ENCODE assay signal across 19 cellular contexts in genomic region chr18:78085241-78086185, GRCh38.
"Had no signal": no experiment of that assay in that cellular context is flagged by ENCODE, and none has a peak within 500 bp of the region (broad histone marks: within the 10 kb centered on the region; RNA-seq: fewer than 3 reads in every experiment).

No MANE protein-coding gene starts in this region.

- H3K4me1 ChIP-seq: gastrocnemius medialis, lower lobe of right lung, psoas muscle, sigmoid colon, stomach, thyroid gland had no signal

- H3K36me3 Mint-ChIP-seq: natural killer cell had no signal

- H3K9me3 ChIP-seq: gastrocnemius medialis, lower lobe of right lung, psoas muscle, sigmoid colon, thyroid gland had no signal

- H3K4me3 Mint-ChIP-seq: natural killer cell; neural crest cell; stimulated activated effector memory CD8-positive, alpha-beta T cell treated with anti-CD3 and anti-CD28 coated beads, Interleukin-12 subunit alpha, Interleukin-12 subunit beta, amount 100 ng/mL, for 72 hours had no signal

- H3K27ac Mint-ChIP-seq: natural killer cell; stimulated activated effector memory CD8-positive, alpha-beta T cell treated with anti-CD3 and anti-CD28 coated beads, Interleukin-12 subunit alpha, Interleukin-12 subunit beta, amount 100 ng/mL, for 72 hours had no signal

- DNase-seq: dermis blood vessel endothelial cell; effector memory CD4-positive, alpha-beta T cell; foreskin fibroblast; gastrocnemius medialis; left ventricle myocardium superior; lower lobe of right lung; natural killer cell; psoas muscle; right cardiac atrium; sigmoid colon; stimulated activated CD4-positive, alpha-beta T cell treated with anti-CD3 and anti-CD28 coated beads, Interleukin-2, amount 100 ng/mL, for 24 hours; stimulated activated CD4-positive, alpha-beta T cell treated with anti-CD3 and anti-CD28 coated beads, Interleukin-4, amount 100 ng/mL, for 24 hours; stimulated activated naive CD4-positive, alpha-beta T cell treated with Interleukin-2 at 50 U/mL for 16 hours; stomach; thyroid gland; trophoblast cell had no signal

- H3K27ac ChIP-seq: coronary artery, gastrocnemius medialis, lower lobe of right lung, psoas muscle, sigmoid colon, stomach, thyroid gland had no signal

- H3K36me3 ChIP-seq: gastrocnemius medialis, lower lobe of right lung, sigmoid colon, stomach, thyroid gland had no signal

- H3K4me3 ChIP-seq: coronary artery, gastrocnemius medialis, lower lobe of right lung, psoas muscle, sigmoid colon, stomach, thyroid gland had no signal

- H3K27me3 ChIP-seq: gastrocnemius medialis, sigmoid colon, thyroid gland had no signal

- ATAC-seq: gastrocnemius medialis; left ventricle myocardium superior; lower lobe of right lung; natural killer cell; psoas muscle; right cardiac atrium; stimulated activated effector memory CD8-positive, alpha-beta T cell treated with anti-CD3 and anti-CD28 coated beads, Interleukin-12 subunit alpha, Interleukin-12 subunit beta, amount 100 ng/mL, for 72 hours had no signal

- H3K4me1 Mint-ChIP-seq: natural killer cell; neural crest cell; stimulated activated effector memory CD8-positive, alpha-beta T cell treated with anti-CD3 and anti-CD28 coated beads, Interleukin-12 subunit alpha, Interleukin-12 subunit beta, amount 100 ng/mL, for 72 hours had no signal

- H3K9me3 Mint-ChIP-seq: natural killer cell; neural crest cell; stimulated activated effector memory CD8-positive, alpha-beta T cell treated with anti-CD3 and anti-CD28 coated beads, Interleukin-12 subunit alpha, Interleukin-12 subunit beta, amount 100 ng/mL, for 72 hours had no signal
